1 cellular context compared by ENCODE assay signal in the genomic region with DNA sequence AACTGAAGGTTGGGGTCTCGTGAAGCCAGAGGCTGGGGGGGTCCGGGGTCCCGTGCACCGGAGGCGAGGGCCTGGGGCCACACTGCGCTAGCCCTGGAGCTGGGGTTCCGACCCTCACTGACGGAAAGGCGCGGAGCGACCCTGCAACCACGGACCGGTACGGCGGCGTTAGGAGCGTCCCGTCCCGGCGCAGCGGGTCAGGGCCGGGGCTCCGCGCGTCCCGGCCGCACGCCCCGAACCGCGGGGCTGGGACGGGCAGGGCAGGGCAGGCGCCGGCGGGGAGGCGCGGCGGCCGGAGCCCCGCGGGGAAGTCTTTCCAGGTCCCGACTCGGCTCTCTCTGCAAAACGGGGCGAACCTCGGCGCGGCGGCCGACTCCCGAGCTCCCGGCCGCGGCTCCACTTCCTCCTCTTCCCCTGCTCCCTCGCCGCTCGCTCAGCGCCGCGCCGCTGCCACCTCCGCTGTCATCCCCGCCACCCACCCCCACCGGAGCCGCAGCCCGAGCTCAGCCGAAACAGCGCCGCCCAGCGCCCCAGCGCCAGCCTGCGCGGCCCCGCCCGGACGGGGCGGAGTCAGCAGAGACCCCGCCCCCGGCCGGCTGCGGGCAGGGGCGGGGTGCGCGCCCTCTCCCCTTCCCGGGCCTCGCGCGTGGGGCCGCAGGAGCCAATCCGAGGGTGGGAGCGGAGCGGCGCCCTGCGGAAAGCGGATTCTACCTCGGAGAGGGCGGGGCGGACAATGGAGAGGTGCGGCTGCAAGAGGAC.
TF ChIP-seq lines count a peak whose summit lies in the region.

A gene with protein sequence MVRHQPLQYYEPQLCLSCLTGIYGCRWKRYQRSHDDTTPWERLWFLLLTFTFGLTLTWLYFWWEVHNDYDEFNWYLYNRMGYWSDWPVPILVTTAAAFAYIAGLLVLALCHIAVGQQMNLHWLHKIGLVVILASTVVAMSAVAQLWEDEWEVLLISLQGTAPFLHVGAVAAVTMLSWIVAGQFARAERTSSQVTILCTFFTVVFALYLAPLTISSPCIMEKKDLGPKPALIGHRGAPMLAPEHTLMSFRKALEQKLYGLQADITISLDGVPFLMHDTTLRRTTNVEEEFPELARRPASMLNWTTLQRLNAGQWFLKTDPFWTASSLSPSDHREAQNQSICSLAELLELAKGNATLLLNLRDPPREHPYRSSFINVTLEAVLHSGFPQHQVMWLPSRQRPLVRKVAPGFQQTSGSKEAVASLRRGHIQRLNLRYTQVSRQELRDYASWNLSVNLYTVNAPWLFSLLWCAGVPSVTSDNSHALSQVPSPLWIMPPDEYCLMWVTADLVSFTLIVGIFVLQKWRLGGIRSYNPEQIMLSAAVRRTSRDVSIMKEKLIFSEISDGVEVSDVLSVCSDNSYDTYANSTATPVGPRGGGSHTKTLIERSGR (minus strand): TSS at position 509 of the 759 bp plus-strand sequence. CDS start 48,206 bp downstream, outside the sequence.

TF ChIP-seq in HepG2, 621 proteins besides CTCF, POLR2A, EP300 and RAD21 (continued from another document and continues in another):
- TF ChIP-seq, protein P1, sequence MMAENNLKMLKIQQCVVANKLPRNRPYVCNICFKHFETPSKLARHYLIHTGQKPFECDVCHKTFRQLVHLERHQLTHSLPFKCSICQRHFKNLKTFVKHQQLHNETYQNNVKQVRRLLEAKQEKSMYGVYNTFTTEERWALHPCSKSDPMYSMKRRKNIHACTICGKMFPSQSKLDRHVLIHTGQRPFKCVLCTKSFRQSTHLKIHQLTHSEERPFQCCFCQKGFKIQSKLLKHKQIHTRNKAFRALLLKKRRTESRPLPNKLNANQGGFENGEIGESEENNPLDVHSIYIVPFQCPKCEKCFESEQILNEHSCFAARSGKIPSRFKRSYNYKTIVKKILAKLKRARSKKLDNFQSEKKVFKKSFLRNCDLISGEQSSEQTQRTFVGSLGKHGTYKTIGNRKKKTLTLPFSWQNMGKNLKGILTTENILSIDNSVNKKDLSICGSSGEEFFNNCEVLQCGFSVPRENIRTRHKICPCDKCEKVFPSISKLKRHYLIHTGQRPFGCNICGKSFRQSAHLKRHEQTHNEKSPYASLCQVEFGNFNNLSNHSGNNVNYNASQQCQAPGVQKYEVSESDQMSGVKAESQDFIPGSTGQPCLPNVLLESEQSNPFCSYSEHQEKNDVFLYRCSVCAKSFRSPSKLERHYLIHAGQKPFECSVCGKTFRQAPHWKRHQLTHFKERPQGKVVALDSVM (CRISPR knock-in tag; IDR thresholded peaks at IDR 0.05), result no peak
- TF ChIP-seq HES4 (CRISPR knock-in tag; IDR thresholded peaks at IDR 0.05; ENCODE audit: borderline replicate concordance) (0 out of 2 replicates have a peak, but pooled peaks have one; percentile 31), SP1 (IDR thresholded peaks at IDR 0.05) (no peak), SP1 (CRISPR knock-in tag; IDR thresholded peaks at IDR 0.05) (peak; percentile 54), HOXA7 (CRISPR knock-in tag; IDR thresholded peaks at IDR 0.05) (no peak), RFXAP (CRISPR knock-in tag; IDR thresholded peaks at IDR 0.05; ENCODE audit: borderline replicate concordance) (no peak; the same call in 1 of the 2 replicates), MAZ (IDR thresholded peaks at IDR 0.05; ENCODE audit: borderline replicate concordance, low read depth, low read length) (peak; percentile 75), MAZ (CRISPR knock-in tag; IDR thresholded peaks at IDR 0.05; ENCODE audit: low read depth) (peak; percentile 65; the same call in 1 of the 2 replicates), PCBP2 (optimal IDR thresholded peaks at IDR 0.05; ENCODE audit: low read depth, low read length, poor library complexity, severe bottlenecking) (no peak), ZBTB3 (CRISPR knock-in tag; IDR thresholded peaks at IDR 0.05; ENCODE audit: borderline replicate concordance, low read depth) (no peak), HNRNPK (IDR thresholded peaks at IDR 0.05; ENCODE audit: low read depth, low read length, poor library complexity, severe bottlenecking) (no peak)
- TF ChIP-seq, protein P2, sequence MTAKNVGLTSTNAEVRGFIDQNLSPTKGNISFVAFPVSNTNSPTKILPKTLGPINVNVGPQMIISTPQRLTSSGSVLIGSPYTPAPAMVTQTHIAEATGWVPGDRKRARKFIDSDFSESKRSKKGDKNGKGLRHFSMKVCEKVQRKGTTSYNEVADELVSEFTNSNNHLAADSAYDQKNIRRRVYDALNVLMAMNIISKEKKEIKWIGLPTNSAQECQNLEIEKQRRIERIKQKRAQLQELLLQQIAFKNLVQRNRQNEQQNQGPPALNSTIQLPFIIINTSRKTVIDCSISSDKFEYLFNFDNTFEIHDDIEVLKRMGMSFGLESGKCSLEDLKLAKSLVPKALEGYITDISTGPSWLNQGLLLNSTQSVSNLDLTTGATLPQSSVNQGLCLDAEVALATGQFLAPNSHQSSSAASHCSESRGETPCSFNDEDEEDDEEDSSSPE (CRISPR knock-in tag; IDR thresholded peaks at IDR 0.05), result peak; percentile 62
- TF ChIP-seq, protein P3, sequence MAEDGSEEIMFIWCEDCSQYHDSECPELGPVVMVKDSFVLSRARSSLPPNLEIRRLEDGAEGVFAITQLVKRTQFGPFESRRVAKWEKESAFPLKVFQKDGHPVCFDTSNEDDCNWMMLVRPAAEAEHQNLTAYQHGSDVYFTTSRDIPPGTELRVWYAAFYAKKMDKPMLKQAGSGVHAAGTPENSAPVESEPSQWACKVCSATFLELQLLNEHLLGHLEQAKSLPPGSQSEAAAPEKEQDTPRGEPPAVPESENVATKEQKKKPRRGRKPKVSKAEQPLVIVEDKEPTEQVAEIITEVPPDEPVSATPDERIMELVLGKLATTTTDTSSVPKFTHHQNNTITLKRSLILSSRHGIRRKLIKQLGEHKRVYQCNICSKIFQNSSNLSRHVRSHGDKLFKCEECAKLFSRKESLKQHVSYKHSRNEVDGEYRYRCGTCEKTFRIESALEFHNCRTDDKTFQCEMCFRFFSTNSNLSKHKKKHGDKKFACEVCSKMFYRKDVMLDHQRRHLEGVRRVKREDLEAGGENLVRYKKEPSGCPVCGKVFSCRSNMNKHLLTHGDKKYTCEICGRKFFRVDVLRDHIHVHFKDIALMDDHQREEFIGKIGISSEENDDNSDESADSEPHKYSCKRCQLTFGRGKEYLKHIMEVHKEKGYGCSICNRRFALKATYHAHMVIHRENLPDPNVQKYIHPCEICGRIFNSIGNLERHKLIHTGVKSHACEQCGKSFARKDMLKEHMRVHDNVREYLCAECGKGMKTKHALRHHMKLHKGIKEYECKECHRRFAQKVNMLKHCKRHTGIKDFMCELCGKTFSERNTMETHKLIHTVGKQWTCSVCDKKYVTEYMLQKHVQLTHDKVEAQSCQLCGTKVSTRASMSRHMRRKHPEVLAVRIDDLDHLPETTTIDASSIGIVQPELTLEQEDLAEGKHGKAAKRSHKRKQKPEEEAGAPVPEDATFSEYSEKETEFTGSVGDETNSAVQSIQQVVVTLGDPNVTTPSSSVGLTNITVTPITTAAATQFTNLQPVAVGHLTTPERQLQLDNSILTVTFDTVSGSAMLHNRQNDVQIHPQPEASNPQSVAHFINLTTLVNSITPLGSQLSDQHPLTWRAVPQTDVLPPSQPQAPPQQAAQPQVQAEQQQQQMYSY (CRISPR knock-in tag; IDR thresholded peaks at IDR 0.05), result 0 out of 2 replicates have a peak, but pooled peaks have one; percentile 68
- TF ChIP-seq, protein P4, sequence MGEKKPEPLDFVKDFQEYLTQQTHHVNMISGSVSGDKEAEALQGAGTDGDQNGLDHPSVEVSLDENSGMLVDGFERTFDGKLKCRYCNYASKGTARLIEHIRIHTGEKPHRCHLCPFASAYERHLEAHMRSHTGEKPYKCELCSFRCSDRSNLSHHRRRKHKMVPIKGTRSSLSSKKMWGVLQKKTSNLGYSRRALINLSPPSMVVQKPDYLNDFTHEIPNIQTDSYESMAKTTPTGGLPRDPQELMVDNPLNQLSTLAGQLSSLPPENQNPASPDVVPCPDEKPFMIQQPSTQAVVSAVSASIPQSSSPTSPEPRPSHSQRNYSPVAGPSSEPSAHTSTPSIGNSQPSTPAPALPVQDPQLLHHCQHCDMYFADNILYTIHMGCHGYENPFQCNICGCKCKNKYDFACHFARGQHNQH (CRISPR knock-in tag; IDR thresholded peaks at IDR 0.05), result no peak; the same call in 1 of the 2 replicates
- TF ChIP-seq, protein P5, sequence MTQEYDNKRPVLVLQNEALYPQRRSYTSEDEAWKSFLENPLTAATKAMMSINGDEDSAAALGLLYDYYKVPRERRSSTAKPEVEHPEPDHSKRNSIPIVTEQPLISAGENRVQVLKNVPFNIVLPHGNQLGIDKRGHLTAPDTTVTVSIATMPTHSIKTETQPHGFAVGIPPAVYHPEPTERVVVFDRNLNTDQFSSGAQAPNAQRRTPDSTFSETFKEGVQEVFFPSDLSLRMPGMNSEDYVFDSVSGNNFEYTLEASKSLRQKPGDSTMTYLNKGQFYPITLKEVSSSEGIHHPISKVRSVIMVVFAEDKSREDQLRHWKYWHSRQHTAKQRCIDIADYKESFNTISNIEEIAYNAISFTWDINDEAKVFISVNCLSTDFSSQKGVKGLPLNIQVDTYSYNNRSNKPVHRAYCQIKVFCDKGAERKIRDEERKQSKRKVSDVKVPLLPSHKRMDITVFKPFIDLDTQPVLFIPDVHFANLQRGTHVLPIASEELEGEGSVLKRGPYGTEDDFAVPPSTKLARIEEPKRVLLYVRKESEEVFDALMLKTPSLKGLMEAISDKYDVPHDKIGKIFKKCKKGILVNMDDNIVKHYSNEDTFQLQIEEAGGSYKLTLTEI (CRISPR knock-in tag; conservative IDR thresholded peaks at IDR 0.05), result no peak
- TF ChIP-seq, protein P6, sequence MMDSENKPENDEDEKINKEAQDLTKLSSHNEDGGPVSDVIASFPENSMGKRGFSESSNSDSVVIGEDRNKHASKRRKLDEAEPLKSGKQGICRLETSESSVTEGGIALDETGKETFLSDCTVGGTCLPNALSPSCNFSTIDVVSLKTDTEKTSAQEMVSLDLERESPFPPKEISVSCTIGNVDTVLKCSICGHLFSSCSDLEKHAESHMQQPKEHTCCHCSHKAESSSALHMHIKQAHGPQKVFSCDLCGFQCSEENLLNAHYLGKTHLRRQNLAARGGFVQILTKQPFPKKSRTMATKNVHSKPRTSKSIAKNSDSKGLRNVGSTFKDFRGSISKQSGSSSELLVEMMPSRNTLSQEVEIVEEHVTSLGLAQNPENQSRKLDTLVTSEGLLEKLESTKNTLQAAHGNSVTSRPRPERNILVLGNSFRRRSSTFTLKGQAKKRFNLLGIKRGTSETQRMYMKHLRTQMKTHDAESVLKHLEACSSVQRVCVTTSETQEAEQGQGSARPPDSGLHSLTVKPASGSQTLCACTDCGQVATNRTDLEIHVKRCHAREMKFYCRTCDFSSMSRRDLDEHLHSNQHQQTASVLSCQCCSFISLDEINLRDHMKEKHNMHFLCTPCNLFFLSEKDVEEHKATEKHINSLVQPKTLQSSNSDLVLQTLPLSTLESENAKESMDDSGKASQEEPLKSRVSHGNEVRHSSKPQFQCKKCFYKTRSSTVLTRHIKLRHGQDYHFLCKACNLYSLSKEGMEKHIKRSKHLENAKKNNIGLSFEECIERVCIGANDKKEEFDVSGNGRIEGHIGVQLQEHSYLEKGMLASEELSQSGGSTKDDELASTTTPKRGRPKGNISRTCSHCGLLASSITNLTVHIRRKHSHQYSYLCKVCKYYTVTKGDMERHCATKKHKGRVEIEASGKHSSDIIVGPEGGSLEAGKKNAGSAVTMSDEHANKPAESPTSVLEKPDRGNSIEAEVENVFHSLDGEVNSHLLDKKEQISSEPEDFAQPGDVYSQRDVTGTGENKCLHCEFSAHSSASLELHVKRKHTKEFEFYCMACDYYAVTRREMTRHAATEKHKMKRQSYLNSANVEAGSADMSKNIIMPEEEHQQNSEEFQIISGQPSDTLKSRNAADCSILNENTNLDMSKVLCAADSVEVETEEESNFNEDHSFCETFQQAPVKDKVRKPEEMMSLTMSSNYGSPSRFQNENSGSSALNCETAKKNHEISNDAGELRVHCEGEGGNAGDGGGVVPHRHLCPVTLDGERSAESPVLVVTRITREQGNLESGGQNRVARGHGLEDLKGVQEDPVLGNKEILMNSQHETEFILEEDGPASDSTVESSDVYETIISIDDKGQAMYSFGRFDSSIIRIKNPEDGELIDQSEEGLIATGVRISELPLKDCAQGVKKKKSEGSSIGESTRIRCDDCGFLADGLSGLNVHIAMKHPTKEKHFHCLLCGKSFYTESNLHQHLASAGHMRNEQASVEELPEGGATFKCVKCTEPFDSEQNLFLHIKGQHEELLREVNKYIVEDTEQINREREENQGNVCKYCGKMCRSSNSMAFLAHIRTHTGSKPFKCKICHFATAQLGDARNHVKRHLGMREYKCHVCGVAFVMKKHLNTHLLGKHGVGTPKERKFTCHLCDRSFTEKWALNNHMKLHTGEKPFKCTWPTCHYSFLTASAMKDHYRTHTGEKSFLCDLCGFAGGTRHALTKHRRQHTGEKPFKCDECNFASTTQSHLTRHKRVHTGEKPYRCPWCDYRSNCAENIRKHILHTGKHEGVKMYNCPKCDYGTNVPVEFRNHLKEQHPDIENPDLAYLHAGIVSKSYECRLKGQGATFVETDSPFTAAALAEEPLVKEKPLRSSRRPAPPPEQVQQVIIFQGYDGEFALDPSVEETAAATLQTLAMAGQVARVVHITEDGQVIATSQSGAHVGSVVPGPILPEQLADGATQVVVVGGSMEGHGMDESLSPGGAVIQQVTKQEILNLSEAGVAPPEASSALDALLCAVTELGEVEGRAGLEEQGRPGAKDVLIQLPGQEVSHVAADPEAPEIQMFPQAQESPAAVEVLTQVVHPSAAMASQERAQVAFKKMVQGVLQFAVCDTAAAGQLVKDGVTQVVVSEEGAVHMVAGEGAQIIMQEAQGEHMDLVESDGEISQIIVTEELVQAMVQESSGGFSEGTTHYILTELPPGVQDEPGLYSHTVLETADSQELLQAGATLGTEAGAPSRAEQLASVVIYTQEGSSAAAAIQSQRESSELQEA (CRISPR knock-in tag; IDR thresholded peaks at IDR 0.05; ENCODE audit: not compliant biosample characterization), result no peak
